8 cellular contexts compared by ENCODE assay signal in genomic region chr2:217510790-217511291, GRCh38.
DNase-seq lines count a peak whose midpoint lies in the region; ATAC-seq and TF ChIP-seq lines count a peak whose summit lies in the region.

No MANE protein-coding gene starts in this region.

- H3K27me3 Mint-ChIP-seq in activated CD8-positive, alpha-beta T cell treated with anti-CD3 and anti-CD28 coated beads for 36 hours: peaks cover 1% of the 10 kb centered on the region
- H3K27me3 Mint-ChIP-seq in natural killer cell treated with Interleukin-12 subunit alpha and Interleukin-12 subunit beta and Interleukin-15 and Interleukin-18, amount 100 ng/mL, for 72 hours: peaks cover 18 to 41% of the 10 kb centered on the region in 2 donors

- peaks cover 8% of the 10 kb centered on the region for H3K4me1 Mint-ChIP-seq in activated CD8-positive, alpha-beta T cell treated with anti-CD3 and anti-CD28 coated beads for 36 hours (ENCODE audit: low read depth)
- peaks cover 4 to 11% of the 10 kb centered on the region in 2 donors for H3K4me1 Mint-ChIP-seq in natural killer cell treated with Interleukin-12 subunit alpha and Interleukin-12 subunit beta and Interleukin-15 and Interleukin-18, amount 100 ng/mL, for 72 hours (ENCODE audit: low read depth in 2 of 2)

- no peaks in the 10 kb centered on the region for H3K9me3 Mint-ChIP-seq in activated CD8-positive, alpha-beta T cell treated with anti-CD3 and anti-CD28 coated beads for 36 hours
- no peaks in the 10 kb centered on the region for H3K9me3 Mint-ChIP-seq in natural killer cell treated with Interleukin-12 subunit alpha and Interleukin-12 subunit beta and Interleukin-15 and Interleukin-18, amount 100 ng/mL, for 72 hours

- no peak overlapping the region for H3K4me3 Mint-ChIP-seq in activated CD8-positive, alpha-beta T cell treated with anti-CD3 and anti-CD28 coated beads for 36 hours
- H3K4me3 Mint-ChIP-seq in natural killer cell treated with Interleukin-12 subunit alpha and Interleukin-12 subunit beta and Interleukin-15 and Interleukin-18, amount 100 ng/mL, for 72 hours: no peak overlapping the region

- H3K27ac Mint-ChIP-seq in activated CD8-positive, alpha-beta T cell treated with anti-CD3 and anti-CD28 coated beads for 36 hours: no peak overlapping the region
- H3K27ac Mint-ChIP-seq in natural killer cell treated with Interleukin-12 subunit alpha and Interleukin-12 subunit beta and Interleukin-15 and Interleukin-18, amount 100 ng/mL, for 72 hours: no peak overlapping the region

- POLR2A ChIA-PET in activated CD8-positive, alpha-beta T cell treated with anti-CD3 and anti-CD28 coated beads for 36 hours (lab: Charles Lee): interaction anchor here (1.3 kb wide), 1 partner anchor 817 kb away, joined by 3 read pairs; no protein-coding TSS in a partner anchor

- peak; percentile 89 for ATAC-seq in activated CD8-positive, alpha-beta T cell treated with anti-CD3 and anti-CD28 coated beads for 36 hours
- ATAC-seq in natural killer cell treated with Interleukin-12 subunit alpha and Interleukin-12 subunit beta and Interleukin-15 and Interleukin-18, amount 100 ng/mL, for 72 hours: peak in 1 of 2 donors; percentile 75
- no peak for ATAC-seq in GM19351 (IDR thresholded peaks at IDR 0.05; ENCODE audit: unreplicated experiment)

- CTCF ChIA-PET in activated CD8-positive, alpha-beta T cell treated with anti-CD3 and anti-CD28 coated beads for 36 hours (lab: Charles Lee): interaction anchor here (0.6 to 2.0 kb wide), 26 partner anchors 9 to 993 kb away, joined by 3 to 12 read pairs (median 3); no protein-coding TSS in a partner anchor

- TF ChIP-seq CTCF in activated CD8-positive, alpha-beta T cell treated with anti-CD3 and anti-CD28 coated beads for 36 hours (IDR thresholded peaks at IDR 0.05): peak; percentile 70

- no peaks in the 10 kb centered on the region for H3K36me3 Mint-ChIP-seq in activated CD8-positive, alpha-beta T cell treated with anti-CD3 and anti-CD28 coated beads for 36 hours (ENCODE audit: low read depth)
- no peaks in the 10 kb centered on the region for H3K36me3 Mint-ChIP-seq in natural killer cell treated with Interleukin-12 subunit alpha and Interleukin-12 subunit beta and Interleukin-15 and Interleukin-18, amount 100 ng/mL, for 72 hours

- DNase-seq in GM03348 (ENCODE audit: low spot score) (peak; percentile 86), HK-2 (ENCODE audit: unreplicated experiment) (peak; percentile 55), NCI-H524 (lab: John Stamatoyannopoulos, UW) (peak; percentile 75 to 81), fibroblast of gingiva (ENCODE audit: low read depth) (peak; percentile 77), ureter (ENCODE audit: low spot score) (peak; percentile 73)
- peak; percentile 69 for DNase-seq in activated CD8-positive, alpha-beta T cell treated with anti-CD3 and anti-CD28 coated beads for 36 hours
- peak; percentile 64 for DNase-seq in natural killer cell treated with Interleukin-12 subunit alpha and Interleukin-12 subunit beta and Interleukin-15 and Interleukin-18, amount 100 ng/mL, for 72 hours (ENCODE audit: low spot score)

- intact Hi-C loops in activated CD8-positive, alpha-beta T cell treated with anti-CD3 and anti-CD28 coated beads for 36 hours (cut with micrococcal nuclease): loop anchor here (5.0 kb wide), 2 partner anchors 201 to 829 kb away; no protein-coding TSS in a partner anchor
